In genomic region chr12:47145188-47145587, GRCh38 we compare ENCODE assay signal across 15 cellular contexts.
"Had no signal": no experiment of that assay in that cellular context is flagged by ENCODE, and none has a peak within 500 bp of the region (broad histone marks: within the 10 kb centered on the region; RNA-seq: fewer than 3 reads in every experiment).

No MANE protein-coding gene starts in this region.

- H3K36me3 Mint-ChIP-seq: WTC11 had no signal

- H3K36me3 ChIP-seq: sigmoid colon, thyroid gland had no signal

- DNase-seq: activated CD4-positive, alpha-beta T cell treated with anti-CD3 and anti-CD28 coated beads, Interleukin-2, amount 10 ng/mL, durations not matched to agents 7 days and 5 days; activated effector memory CD4-positive, alpha-beta T cell treated with Interleukin-2 at 50 U/mL for 16 hours; activated naive CD4-positive, alpha-beta T cell treated with anti-CD3 and anti-CD28 coated beads, Interleukin-2, amount 50 U/mL, for 16 hours; dermis blood vessel endothelial cell; effector memory CD4-positive, alpha-beta T cell; esophagus squamous epithelium; mesenchymal stem cell; sigmoid colon; stimulated activated CD4-positive, alpha-beta T cell treated with anti-CD3 and anti-CD28 coated beads, Interleukin-4, amount 100 ng/mL, for 24 hours; stimulated activated naive B cell treated with anti-CD40 and anti-IgM and Interleukin-4, amounts not matched to agents 10 μg/mL and 1 μg/mL and 100 μg/mL, for 72 hours; thyroid gland had no signal

- H3K4me1 ChIP-seq: esophagus squamous epithelium, thyroid gland had no signal

- FAIRE-seq: TTC549 had no signal

- H3K9me3 ChIP-seq: esophagus squamous epithelium, sigmoid colon, thyroid gland had no signal

- H3K4me1 Mint-ChIP-seq: nephron had no signal

- H3K9me3 Mint-ChIP-seq: stimulated activated naive B cell treated with anti-CD40 and anti-IgM and Interleukin-4, amounts not matched to agents 10 μg/mL and 1 μg/mL and 100 μg/mL, for 72 hours had no signal

- H3K27me3 Mint-ChIP-seq: activated CD4-positive, alpha-beta T cell treated with anti-CD3 and anti-CD28 coated beads, Interleukin-2, amount 10 ng/mL, durations not matched to agents 7 days and 5 days; stimulated activated naive B cell treated with anti-CD40 and anti-IgM and Interleukin-4, amounts not matched to agents 10 μg/mL and 1 μg/mL and 100 μg/mL, for 72 hours had no signal

- ATAC-seq: stimulated activated naive B cell treated with anti-CD40 and anti-IgM and Interleukin-4, amounts not matched to agents 10 μg/mL and 1 μg/mL and 100 μg/mL, for 72 hours; WTC11 had no signal

- H3K27ac Mint-ChIP-seq: activated CD4-positive, alpha-beta T cell treated with anti-CD3 and anti-CD28 coated beads, Interleukin-2, amount 10 ng/mL, durations not matched to agents 7 days and 5 days; nephron; stimulated activated naive B cell treated with anti-CD40 and anti-IgM and Interleukin-4, amounts not matched to agents 10 μg/mL and 1 μg/mL and 100 μg/mL, for 72 hours; WTC11 had no signal

- H3K4me3 Mint-ChIP-seq: activated CD4-positive, alpha-beta T cell treated with anti-CD3 and anti-CD28 coated beads, Interleukin-2, amount 10 ng/mL, durations not matched to agents 7 days and 5 days; nephron; stimulated activated naive B cell treated with anti-CD40 and anti-IgM and Interleukin-4, amounts not matched to agents 10 μg/mL and 1 μg/mL and 100 μg/mL, for 72 hours; WTC11 had no signal

- H3K27ac ChIP-seq: esophagus squamous epithelium, hepatocyte, sigmoid colon, thyroid gland had no signal

- H3K4me3 ChIP-seq: esophagus squamous epithelium, hepatocyte, sigmoid colon, thyroid gland had no signal

- H3K27me3 ChIP-seq: esophagus squamous epithelium, hepatocyte, sigmoid colon, thyroid gland had no signal
